ENCODE assay signal across 10 cellular contexts in genomic region chr1:184299076-184299790, GRCh38.
DNase-seq lines count a peak whose midpoint lies in the region; ATAC-seq and TF ChIP-seq lines count a peak whose summit lies in the region.
"Had no signal": no experiment of that assay in that cellular context is flagged by ENCODE, and none has a peak within 500 bp of the region (broad histone marks: within the 10 kb centered on the region; RNA-seq: fewer than 3 reads in every experiment).

No MANE protein-coding gene starts in this region.

- H3K4me3 ChIP-seq in testis = no peak overlapping the region
- H3K4me3 ChIP-seq: dorsolateral prefrontal cortex had no signal

- intact Hi-C loops in testis (cut with DNase I; ENCODE audit: low total_unique reads) = no loop called here

- no peaks in the 10 kb centered on the region for H3K36me3 ChIP-seq in testis (ENCODE audit: low read depth, missing control alignments)

- TF ChIP-seq CTCF in testis (IDR thresholded peaks at IDR 0.05) = no peak

- H3K27me3 ChIP-seq in testis = no peaks in the 10 kb centered on the region
- H3K27me3 ChIP-seq: dorsolateral prefrontal cortex had no signal

- H3K4me1 ChIP-seq in testis = peaks cover 18% of the 10 kb centered on the region

- no peaks in the 10 kb centered on the region for H3K9me3 ChIP-seq in testis

- no peak overlapping the region for H3K27ac ChIP-seq in testis

- 64 to 74% methylated on average over 6 of the region's 6 CpGs for WGBS in testis, 2 donors

- ATAC-seq in GM21526 (IDR thresholded peaks at IDR 0.05; ENCODE audit: low FRiP score, unreplicated experiment) (no peak), GM19035 (IDR thresholded peaks at IDR 0.05; ENCODE audit: unreplicated experiment) (no peak)
- ATAC-seq: activated CD8-positive, alpha-beta memory T cell treated with anti-CD3 and anti-CD28 coated beads, Interleukin-2, amount 10 ng/mL, durations not matched to agents 7 days and 5 days had no signal

- TF ChIP-seq POLR2A in testis (IDR thresholded peaks at IDR 0.05) = no peak

- DNase-seq in COLO829 (ENCODE audit: low spot score) (peak; percentile 40), NCI-H146 (lab: John Stamatoyannopoulos, UW) (peak; percentile 88), amniotic epithelial cell (ENCODE audit: low read depth) (peak; percentile 88), kidney tubule cell (ENCODE audit: low spot score) (peak; percentile 86), activated gamma-delta T cell (lab: John Stamatoyannopoulos, UW) (no peak), testis (no peak)
- DNase-seq: activated CD8-positive, alpha-beta memory T cell treated with anti-CD3 and anti-CD28 coated beads, Interleukin-2, amount 10 ng/mL, durations not matched to agents 7 days and 5 days had no signal

Comparison
In these comparisons a context has a peak if more than half of its experiments do, and no peak if none do; other contexts are left out.
1. DNase-seq: peak in COLO829 (single experiment), NCI-H146 (single experiment), amniotic epithelial cell (single experiment) and kidney tubule cell (single experiment); none in activated gamma-delta T cell (single experiment) and testis (single experiment).